ENCODE assay signal across 1 cellular context in the genomic region with DNA sequence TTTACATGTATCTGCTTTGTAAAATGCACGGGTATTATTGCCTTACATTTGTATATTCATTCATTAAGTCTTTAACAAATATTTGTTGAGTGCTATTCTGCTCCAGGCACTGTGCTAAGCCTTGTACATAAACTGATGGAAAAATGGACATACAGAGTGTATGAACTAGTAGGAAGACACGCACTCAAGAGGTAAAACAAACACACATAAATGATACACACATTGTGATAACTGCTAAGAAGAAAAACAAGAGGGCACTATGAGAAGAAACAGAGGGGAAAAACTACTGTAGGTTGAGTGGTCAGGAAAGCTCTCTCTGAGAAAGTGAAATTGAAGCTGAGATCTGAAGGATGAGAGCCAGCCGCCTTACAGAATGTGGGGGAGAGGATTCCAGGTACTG.
TF ChIP-seq lines count a peak whose summit lies in the region.

No MANE protein-coding gene starts in this region.

TF ChIP-seq in GM23338, 12 proteins besides CTCF, POLR2A, EP300 and RAD21:
- TF ChIP-seq, protein P1, sequence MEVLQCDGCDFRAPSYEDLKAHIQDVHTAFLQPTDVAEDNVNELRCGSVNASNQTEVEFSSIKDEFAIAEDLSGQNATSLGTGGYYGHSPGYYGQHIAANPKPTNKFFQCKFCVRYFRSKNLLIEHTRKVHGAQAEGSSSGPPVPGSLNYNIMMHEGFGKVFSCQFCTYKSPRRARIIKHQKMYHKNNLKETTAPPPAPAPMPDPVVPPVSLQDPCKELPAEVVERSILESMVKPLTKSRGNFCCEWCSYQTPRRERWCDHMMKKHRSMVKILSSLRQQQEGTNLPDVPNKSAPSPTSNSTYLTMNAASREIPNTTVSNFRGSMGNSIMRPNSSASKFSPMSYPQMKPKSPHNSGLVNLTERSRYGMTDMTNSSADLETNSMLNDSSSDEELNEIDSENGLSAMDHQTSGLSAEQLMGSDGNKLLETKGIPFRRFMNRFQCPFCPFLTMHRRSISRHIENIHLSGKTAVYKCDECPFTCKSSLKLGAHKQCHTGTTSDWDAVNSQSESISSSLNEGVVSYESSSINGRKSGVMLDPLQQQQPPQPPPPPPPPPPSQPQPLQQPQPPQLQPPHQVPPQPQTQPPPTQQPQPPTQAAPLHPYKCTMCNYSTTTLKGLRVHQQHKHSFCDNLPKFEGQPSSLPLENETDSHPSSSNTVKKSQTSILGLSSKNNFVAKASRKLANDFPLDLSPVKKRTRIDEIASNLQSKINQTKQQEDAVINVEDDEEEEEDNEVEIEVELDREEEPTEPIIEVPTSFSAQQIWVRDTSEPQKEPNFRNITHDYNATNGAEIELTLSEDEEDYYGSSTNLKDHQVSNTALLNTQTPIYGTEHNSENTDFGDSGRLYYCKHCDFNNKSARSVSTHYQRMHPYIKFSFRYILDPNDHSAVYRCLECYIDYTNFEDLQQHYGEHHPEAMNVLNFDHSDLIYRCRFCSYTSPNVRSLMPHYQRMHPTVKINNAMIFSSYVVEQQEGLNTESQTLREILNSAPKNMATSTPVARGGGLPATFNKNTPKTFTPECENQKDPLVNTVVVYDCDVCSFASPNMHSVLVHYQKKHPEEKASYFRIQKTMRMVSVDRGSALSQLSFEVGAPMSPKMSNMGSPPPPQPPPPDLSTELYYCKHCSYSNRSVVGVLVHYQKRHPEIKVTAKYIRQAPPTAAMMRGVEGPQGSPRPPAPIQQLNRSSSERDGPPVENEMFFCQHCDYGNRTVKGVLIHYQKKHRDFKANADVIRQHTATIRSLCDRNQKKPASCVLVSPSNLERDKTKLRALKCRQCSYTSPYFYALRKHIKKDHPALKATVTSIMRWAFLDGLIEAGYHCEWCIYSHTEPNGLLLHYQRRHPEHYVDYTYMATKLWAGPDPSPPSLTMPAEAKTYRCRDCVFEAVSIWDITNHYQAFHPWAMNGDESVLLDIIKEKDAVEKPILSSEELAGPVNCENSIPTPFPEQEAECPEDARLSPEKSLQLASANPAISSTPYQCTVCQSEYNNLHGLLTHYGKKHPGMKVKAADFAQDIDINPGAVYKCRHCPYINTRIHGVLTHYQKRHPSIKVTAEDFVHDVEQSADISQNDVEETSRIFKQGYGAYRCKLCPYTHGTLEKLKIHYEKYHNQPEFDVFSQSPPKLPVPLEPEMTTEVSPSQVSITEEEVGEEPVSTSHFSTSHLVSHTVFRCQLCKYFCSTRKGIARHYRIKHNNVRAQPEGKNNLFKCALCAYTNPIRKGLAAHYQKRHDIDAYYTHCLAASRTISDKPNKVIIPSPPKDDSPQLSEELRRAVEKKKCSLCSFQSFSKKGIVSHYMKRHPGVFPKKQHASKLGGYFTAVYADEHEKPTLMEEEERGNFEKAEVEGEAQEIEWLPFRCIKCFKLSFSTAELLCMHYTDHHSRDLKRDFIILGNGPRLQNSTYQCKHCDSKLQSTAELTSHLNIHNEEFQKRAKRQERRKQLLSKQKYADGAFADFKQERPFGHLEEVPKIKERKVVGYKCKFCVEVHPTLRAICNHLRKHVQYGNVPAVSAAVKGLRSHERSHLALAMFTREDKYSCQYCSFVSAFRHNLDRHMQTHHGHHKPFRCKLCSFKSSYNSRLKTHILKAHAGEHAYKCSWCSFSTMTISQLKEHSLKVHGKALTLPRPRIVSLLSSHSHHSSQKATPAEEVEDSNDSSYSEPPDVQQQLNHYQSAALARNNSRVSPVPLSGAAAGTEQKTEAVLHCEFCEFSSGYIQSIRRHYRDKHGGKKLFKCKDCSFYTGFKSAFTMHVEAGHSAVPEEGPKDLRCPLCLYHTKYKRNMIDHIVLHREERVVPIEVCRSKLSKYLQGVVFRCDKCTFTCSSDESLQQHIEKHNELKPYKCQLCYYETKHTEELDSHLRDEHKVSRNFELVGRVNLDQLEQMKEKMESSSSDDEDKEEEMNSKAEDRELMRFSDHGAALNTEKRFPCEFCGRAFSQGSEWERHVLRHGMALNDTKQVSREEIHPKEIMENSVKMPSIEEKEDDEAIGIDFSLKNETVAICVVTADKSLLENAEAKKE (CRISPR knock-in tag; IDR thresholded peaks at IDR 0.05), result no peak
- TF ChIP-seq ZNF331 (CRISPR knock-in tag; IDR thresholded peaks at IDR 0.05; ENCODE audit: low read depth), result no peak
- TF ChIP-seq, protein P2, sequence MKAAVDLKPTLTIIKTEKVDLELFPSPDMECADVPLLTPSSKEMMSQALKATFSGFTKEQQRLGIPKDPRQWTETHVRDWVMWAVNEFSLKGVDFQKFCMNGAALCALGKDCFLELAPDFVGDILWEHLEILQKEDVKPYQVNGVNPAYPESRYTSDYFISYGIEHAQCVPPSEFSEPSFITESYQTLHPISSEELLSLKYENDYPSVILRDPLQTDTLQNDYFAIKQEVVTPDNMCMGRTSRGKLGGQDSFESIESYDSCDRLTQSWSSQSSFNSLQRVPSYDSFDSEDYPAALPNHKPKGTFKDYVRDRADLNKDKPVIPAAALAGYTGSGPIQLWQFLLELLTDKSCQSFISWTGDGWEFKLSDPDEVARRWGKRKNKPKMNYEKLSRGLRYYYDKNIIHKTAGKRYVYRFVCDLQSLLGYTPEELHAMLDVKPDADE (IDR thresholded peaks at IDR 0.05), result no peak
- TF ChIP-seq, protein P3, sequence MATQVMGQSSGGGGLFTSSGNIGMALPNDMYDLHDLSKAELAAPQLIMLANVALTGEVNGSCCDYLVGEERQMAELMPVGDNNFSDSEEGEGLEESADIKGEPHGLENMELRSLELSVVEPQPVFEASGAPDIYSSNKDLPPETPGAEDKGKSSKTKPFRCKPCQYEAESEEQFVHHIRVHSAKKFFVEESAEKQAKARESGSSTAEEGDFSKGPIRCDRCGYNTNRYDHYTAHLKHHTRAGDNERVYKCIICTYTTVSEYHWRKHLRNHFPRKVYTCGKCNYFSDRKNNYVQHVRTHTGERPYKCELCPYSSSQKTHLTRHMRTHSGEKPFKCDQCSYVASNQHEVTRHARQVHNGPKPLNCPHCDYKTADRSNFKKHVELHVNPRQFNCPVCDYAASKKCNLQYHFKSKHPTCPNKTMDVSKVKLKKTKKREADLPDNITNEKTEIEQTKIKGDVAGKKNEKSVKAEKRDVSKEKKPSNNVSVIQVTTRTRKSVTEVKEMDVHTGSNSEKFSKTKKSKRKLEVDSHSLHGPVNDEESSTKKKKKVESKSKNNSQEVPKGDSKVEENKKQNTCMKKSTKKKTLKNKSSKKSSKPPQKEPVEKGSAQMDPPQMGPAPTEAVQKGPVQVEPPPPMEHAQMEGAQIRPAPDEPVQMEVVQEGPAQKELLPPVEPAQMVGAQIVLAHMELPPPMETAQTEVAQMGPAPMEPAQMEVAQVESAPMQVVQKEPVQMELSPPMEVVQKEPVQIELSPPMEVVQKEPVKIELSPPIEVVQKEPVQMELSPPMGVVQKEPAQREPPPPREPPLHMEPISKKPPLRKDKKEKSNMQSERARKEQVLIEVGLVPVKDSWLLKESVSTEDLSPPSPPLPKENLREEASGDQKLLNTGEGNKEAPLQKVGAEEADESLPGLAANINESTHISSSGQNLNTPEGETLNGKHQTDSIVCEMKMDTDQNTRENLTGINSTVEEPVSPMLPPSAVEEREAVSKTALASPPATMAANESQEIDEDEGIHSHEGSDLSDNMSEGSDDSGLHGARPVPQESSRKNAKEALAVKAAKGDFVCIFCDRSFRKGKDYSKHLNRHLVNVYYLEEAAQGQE (IDR thresholded peaks at IDR 0.05; ENCODE audit: unreplicated experiment), result no peak
- TF ChIP-seq EZH2phosphoT487 (IDR thresholded peaks at IDR 0.05; ENCODE audit: unreplicated experiment), result no peak
- TF ChIP-seq ZNF114 (CRISPR knock-in tag; IDR thresholded peaks at IDR 0.05), result no peak
- TF ChIP-seq JUNB (IDR thresholded peaks at IDR 0.05; ENCODE audit: unreplicated experiment), result no peak
- no peak for TF ChIP-seq POLR2AphosphoS5 (IDR thresholded peaks at IDR 0.05; ENCODE audit: low read depth)
- no peak for TF ChIP-seq EZH2 (IDR thresholded peaks at IDR 0.05; ENCODE audit: low read depth, unreplicated experiment)
- TF ChIP-seq NANOG (IDR thresholded peaks at IDR 0.05; ENCODE audit: borderline replicate concordance), result no peak
- no peak for TF ChIP-seq STAT1 (IDR thresholded peaks at IDR 0.05; ENCODE audit: unreplicated experiment)
- TF ChIP-seq CREB1 (CRISPR knock-in tag; IDR thresholded peaks at IDR 0.05; ENCODE audit: low read depth), result no peak
